In genomic region chr13:28486144-28486543, GRCh38 we compare ENCODE assay signal across 1 cellular context.
TF ChIP-seq lines count a peak whose summit lies in the region.

No MANE protein-coding gene starts in this region.

TF ChIP-seq in H1, 55 proteins besides CTCF, POLR2A, EP300 and RAD21 (continued from another document):
- no peak for TF ChIP-seq HDAC2 (IDR thresholded peaks at IDR 0.05; ENCODE audit: borderline replicate concordance in 1 of 2, low read depth in 2 of 2, low read length in 2 of 2)
- TF ChIP-seq KDM5A (IDR thresholded peaks at IDR 0.05; ENCODE audit: low read length): no peak
- no peak for TF ChIP-seq TAF7 (optimal IDR thresholded peaks at IDR 0.05; ENCODE audit: borderline replicate concordance, low read depth, low read length)
- TF ChIP-seq SP4 (IDR thresholded peaks at IDR 0.05; ENCODE audit: low read length): no peak
- no peak for TF ChIP-seq TCF12 (IDR thresholded peaks at IDR 0.05; ENCODE audit: low read depth, low read length)
